In genomic region chrX:1294301-1295067, GRCh38 we compare ENCODE assay signal across 26 cellular contexts. TPM values are rescaled to one million over a fixed set of nuclear protein-coding genes. Genes with fewer than 3 reads are reported as not detected.
DNase-seq lines count a peak whose midpoint lies in the region; ATAC-seq and TF ChIP-seq lines count a peak whose summit lies in the region.
"Had no signal": no experiment of that assay in that cellular context is flagged by ENCODE, and none has a peak within 500 bp of the region (broad histone marks: within the 10 kb centered on the region; RNA-seq: fewer than 3 reads in every experiment).

No MANE protein-coding gene starts in this region.

- peak overlapping the region; percentile 37 for H3K27ac ChIP-seq in neutrophil
- H3K27ac ChIP-seq in upper lobe of right lung: no peak overlapping the region
- H3K27ac ChIP-seq: GM23248 had no signal

- DNase-seq in RPMI8226 (peak; percentile 1), upper lobe of right lung (no peak), HuH-7 (ENCODE audit: low spot score) (no peak), ecto neural progenitor cell (ENCODE audit: low spot score) (no peak), middle frontal gyrus (ENCODE audit: extremely low spot score, low spot score) (no peak)
- DNase-seq: C1 segment of cervical spinal cord; Caco-2; CD8-positive, alpha-beta T cell; GM23248; HFFc6; KBM-7; MG63; NCI-H1694; NCI-H2029 treated with DMSO at 0.1 percent for 48 hours; NCI-H2227 treated with DMSO at 0.1 percent for 48 hours; NCI-H510A; NCI-H69; SK-N-SH had no signal

- H3K36me3 ChIP-seq in neutrophil (peaks cover 84% of the 10 kb centered on the region), upper lobe of right lung (no peaks in the 10 kb centered on the region)
- H3K36me3 ChIP-seq: HAP-1, MG63 had no signal

- intact Hi-C loops in upper lobe of right lung (cut with DNase I): no loop called here

- ATAC-seq in esophagus mucosa: peak; percentile 41
- ATAC-seq in upper lobe of right lung: peak; percentile 61
- ATAC-seq: CD8-positive, alpha-beta T cell; Panc1 had no signal

- H3K9me3 ChIP-seq in neutrophil: no peaks in the 10 kb centered on the region
- H3K9me3 ChIP-seq in upper lobe of right lung: no peaks in the 10 kb centered on the region
- H3K9me3 ChIP-seq: HAP-1, SK-N-SH had no signal

- TF ChIP-seq CTCF in neutrophil (IDR thresholded peaks at IDR 0.05) (no peak), upper lobe of right lung (IDR thresholded peaks at IDR 0.05) (no peak)

- no peak overlapping the region for H3K4me3 ChIP-seq in neutrophil (ENCODE audit: low read depth in 1 of 2, low read length in 1 of 2)
- H3K4me3 ChIP-seq in upper lobe of right lung: no peak overlapping the region
- H3K4me3 ChIP-seq: GM23248, HAP-1, MG63 had no signal

- no peaks in the 10 kb centered on the region for H3K27me3 ChIP-seq in neutrophil
- H3K27me3 ChIP-seq in upper lobe of right lung: no peaks in the 10 kb centered on the region

- H3K4me1 ChIP-seq in neutrophil (ENCODE audit: control insufficient read depth in 1 of 2, insufficient read depth in 1 of 2, low read depth in 1 of 2, low read length in 1 of 2) (peaks cover 0 to 7% of the 10 kb centered on the region in 2 experiments), upper lobe of right lung (no peaks in the 10 kb centered on the region)
- H3K4me1 ChIP-seq: Caco-2, HAP-1 had no signal

RNA-seq across cellular contexts. Expression of gene CSF2RA, which starts 25.9 kb away (rescaled TPM):
- total RNA-seq in esophagus mucosa (3.3 TPM), upper lobe of right lung (34.0 TPM)
- total RNA-seq: A673; CD8-positive, alpha-beta T cell; GM23248; LHCN-M2; OCI-LY7 had no signal

RNA-seq across cellular contexts. Expression of gene IL3RA, which starts 42.1 kb away (rescaled TPM):
- total RNA-seq in esophagus mucosa (1.2 TPM), upper lobe of right lung (43.0 TPM)
- total RNA-seq: Caco-2, GM23248, HT1080, LHCN-M2, OCI-LY7 had no signal

Comparison
In these comparisons a context has a peak if more than half of its experiments do, and no peak if none do; other contexts are left out.
1. RNA of gene IL3RA, which starts 42.1 kb away (total RNA-seq): 43.0 TPM in upper lobe of right lung (single experiment); 1.2 TPM in esophagus mucosa (single experiment); every median in the first group is over 10 times any median in the second.